15 cellular contexts compared by ENCODE assay signal in genomic region chr17:62892069-62892675, GRCh38.
A peak's percentile ranks its signal among the peaks of the same experiment; 100 is the strongest.
DNase-seq lines count a peak whose midpoint lies in the region; ATAC-seq and TF ChIP-seq lines count a peak whose summit lies in the region.
"Had no signal": no experiment of that assay in that cellular context is flagged by ENCODE, and none has a peak within 500 bp of the region (broad histone marks: within the 10 kb centered on the region; RNA-seq: fewer than 3 reads in every experiment).

No MANE protein-coding gene starts in this region.

- H3K27ac ChIP-seq in CD8-positive, alpha-beta memory T cell (ENCODE audit: low read depth, low read length), result no peak overlapping the region
- no peak overlapping the region for H3K27ac ChIP-seq in coronary artery

- no peaks in the 10 kb centered on the region for H3K9me3 ChIP-seq in CD8-positive, alpha-beta memory T cell (ENCODE audit: low read length)

- no peaks in the 10 kb centered on the region for H3K36me3 ChIP-seq in CD8-positive, alpha-beta memory T cell (ENCODE audit: insufficient read depth, low read length)
- H3K36me3 ChIP-seq: heart left ventricle had no signal

- ATAC-seq in HG02852 (IDR thresholded peaks at IDR 0.05; ENCODE audit: unreplicated experiment), result no peak

- peaks cover 5 to 9% (median 8%) of the 10 kb centered on the region in 3 donors for H3K4me1 Mint-ChIP-seq in CD8-positive, alpha-beta memory T cell

- no peak for TF ChIP-seq CTCF in cardiac fibroblast (IDR thresholded peaks at IDR 0.05; ENCODE audit: low read depth, low read length)
- TF ChIP-seq CTCF in coronary artery (IDR thresholded peaks at IDR 0.05), result no peak

- DNase-seq in CD8-positive, alpha-beta memory T cell, result no peak
- DNase-seq in KBM-7 (peak; percentile 45), cardiac fibroblast (ENCODE audit: low read depth in 2 of 2) (peak; percentile 17 to 34), myocyte (ENCODE audit: low read depth) (peak; percentile 22), kidney tubule cell (ENCODE audit: low spot score) (no peak), A172 (ENCODE audit: low spot score) (no peak), coronary artery (ENCODE audit: low spot score) (no peak)
- DNase-seq: effector CD8-positive, alpha-beta T cell; H7; small intestine had no signal

- no peaks in the 10 kb centered on the region for H3K27me3 ChIP-seq in CD8-positive, alpha-beta memory T cell (ENCODE audit: insufficient read depth, low read length, poor library complexity, severe bottlenecking)
- H3K27me3 ChIP-seq: heart left ventricle had no signal

- in situ Hi-C loops in KBM-7 (cut with MboI; ENCODE audit: low pct_unique_long_range_greater_than_20kb, low sequenced_read_pairs), result no loop called here

- peaks cover 0 to 10% (median 3%) of the 10 kb centered on the region in 5 donors for H3K9me3 Mint-ChIP-seq in CD8-positive, alpha-beta memory T cell
- H3K9me3 Mint-ChIP-seq: activated naive CD4-positive, alpha-beta T cell treated with anti-CD3 and anti-CD28 coated beads, Interleukin-2, amount 50 U/mL, for 72 hours; T-helper 1 cell treated with Interleukin-12 subunit alpha and Interleukin-12 subunit beta and Interleukin-4 antibody, amounts not matched to agents 30 μg/mL and 1 μg/mL, for 36 hours had no signal

- CTCF ChIA-PET in CD8-positive, alpha-beta memory T cell (lab: Charles Lee), result no interaction called here

- H3K27me3 Mint-ChIP-seq in CD8-positive, alpha-beta memory T cell, result peaks cover 4 to 22% of the 10 kb centered on the region in 2 donors

- no peak overlapping the region for H3K4me3 ChIP-seq in CD8-positive, alpha-beta memory T cell (ENCODE audit: low read length)
- H3K4me3 ChIP-seq in cardiac fibroblast (replicated peaks in 1 of 2; ENCODE audit: low read depth in 2 of 2, low read length in 2 of 2) (no peak overlapping the region), coronary artery (no peak overlapping the region)
- H3K4me3 ChIP-seq: heart left ventricle had no signal

- H3K27ac Mint-ChIP-seq in CD8-positive, alpha-beta memory T cell, result peak overlapping the region in 5 of 8 donors; percentile 30 to 93 (median 80)
- H3K27ac Mint-ChIP-seq: activated CD4-positive, alpha-beta memory T cell treated with anti-CD3 and anti-CD28 coated beads for 36 hours; activated naive CD4-positive, alpha-beta T cell treated with anti-CD3 and anti-CD28 coated beads, Interleukin-2, amount 50 U/mL, for 72 hours; T-helper 1 cell treated with Interleukin-12 subunit alpha and Interleukin-12 subunit beta and Interleukin-4 antibody, amounts not matched to agents 30 μg/mL and 1 μg/mL, for 36 hours had no signal

- H3K4me3 Mint-ChIP-seq in CD8-positive, alpha-beta memory T cell, result peak overlapping the region in 1 of 7 donors; percentile 53
- H3K4me3 Mint-ChIP-seq: activated CD4-positive, alpha-beta memory T cell treated with anti-CD3 and anti-CD28 coated beads for 36 hours; T-helper 1 cell treated with Interleukin-12 subunit alpha and Interleukin-12 subunit beta and Interleukin-4 antibody, amounts not matched to agents 30 μg/mL and 1 μg/mL, for 36 hours had no signal

- peaks cover 0 to 4% (median 0%) of the 10 kb centered on the region in 3 donors for H3K36me3 Mint-ChIP-seq in CD8-positive, alpha-beta memory T cell
- H3K36me3 Mint-ChIP-seq: activated naive CD4-positive, alpha-beta T cell treated with anti-CD3 and anti-CD28 coated beads, Interleukin-2, amount 50 U/mL, for 72 hours had no signal

- POLR2A ChIA-PET in CD8-positive, alpha-beta memory T cell (lab: Charles Lee), result no interaction called here

- H3K4me1 ChIP-seq in CD8-positive, alpha-beta memory T cell (ENCODE audit: insufficient read depth, low read length), result no peaks in the 10 kb centered on the region

Comparison
In these comparisons a context has a peak if more than half of its experiments do, and no peak if none do; other contexts are left out.
1. DNase-seq: peak in KBM-7 (single experiment), cardiac fibroblast (2 of 2) and myocyte (single experiment); none in CD8-positive, alpha-beta memory T cell (0 of 5), kidney tubule cell (single experiment), A172 (single experiment) and coronary artery (single experiment).